24 cellular contexts compared by ENCODE assay signal in the genomic region with DNA sequence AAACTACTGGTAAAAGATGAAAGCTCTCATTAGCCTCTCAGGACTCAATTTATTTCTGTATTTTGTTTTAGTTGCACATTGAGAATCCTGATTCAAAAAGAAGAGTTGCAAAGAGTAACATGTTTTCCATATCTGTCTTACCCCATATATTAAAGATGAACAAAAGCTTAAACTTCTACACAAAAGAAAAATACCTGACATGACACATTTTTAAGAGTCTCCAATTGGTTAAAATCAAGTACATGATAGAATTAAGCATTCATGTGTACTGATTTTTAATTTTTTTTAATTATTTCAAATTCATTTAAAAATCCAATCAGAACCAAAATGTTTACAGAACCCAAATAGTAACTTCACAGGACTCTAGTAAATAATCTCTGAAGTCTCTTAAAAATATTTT.
"Had no signal": no experiment of that assay in that cellular context is flagged by ENCODE, and none has a peak within 500 bp of the region (broad histone marks: within the 10 kb centered on the region; RNA-seq: fewer than 3 reads in every experiment).

No MANE protein-coding gene starts in this region.

- ATAC-seq: foreskin keratinocyte, gastroesophageal sphincter, heart left ventricle, left cardiac atrium, left lung, left ventricle myocardium superior, lower lobe of right lung, mucosa of descending colon had no signal

- FAIRE-seq: colon, endothelial cell of umbilical vein, frontal cortex, islet of Langerhans, keratinocyte had no signal

- H3K4me3 Mint-ChIP-seq: mesothelial cell of epicardium, naive B cell had no signal

- H3K27ac ChIP-seq: coronary artery, dorsolateral prefrontal cortex, esophagus muscularis mucosa, foreskin keratinocyte, gastroesophageal sphincter, heart left ventricle, hepatocyte, left lung, lower lobe of right lung had no signal

- H3K9me3 ChIP-seq: esophagus muscularis mucosa, gastroesophageal sphincter, heart left ventricle, left lung, lower lobe of right lung, mucosa of descending colon had no signal

- H3K27me3 ChIP-seq: dorsolateral prefrontal cortex, esophagus muscularis mucosa, foreskin keratinocyte, gastroesophageal sphincter, heart left ventricle, hepatocyte, left lung had no signal

- H3K4me2 ChIP-seq: hepatocyte had no signal

- H3K4me3 ChIP-seq: coronary artery, dorsolateral prefrontal cortex, esophagus muscularis mucosa, gastroesophageal sphincter, heart left ventricle, hepatocyte, left lung, lower lobe of right lung, mucosa of descending colon had no signal

- H2AFZ ChIP-seq: hepatocyte had no signal

- DNase-seq: dermis blood vessel endothelial cell; dorsolateral prefrontal cortex; effector CD4-positive, alpha-beta T cell; effector memory CD4-positive, alpha-beta T cell; foreskin keratinocyte; heart left ventricle; hypothalamus; left cardiac atrium; left lung; left ventricle myocardium superior; lower lobe of right lung; mesenchymal stem cell; mucosa of descending colon; naive B cell had no signal

- H3K9me3 Mint-ChIP-seq: naive B cell had no signal

- H3K27me3 Mint-ChIP-seq: naive B cell had no signal
